Comparison of ENCODE assay signal across 1 cellular context in genomic region chr4:169270810-169271691, GRCh38.
TF ChIP-seq lines count a peak whose summit lies in the region.

TSS of gene SH3RF1 (minus strand) at chr4:169270956. CDS start at chr4:169269212, 1,744 bp downstream.

TF ChIP-seq in WTC11, 78 proteins besides CTCF, POLR2A, EP300 and RAD21 (continued from another document):
- TF ChIP-seq, protein P1, sequence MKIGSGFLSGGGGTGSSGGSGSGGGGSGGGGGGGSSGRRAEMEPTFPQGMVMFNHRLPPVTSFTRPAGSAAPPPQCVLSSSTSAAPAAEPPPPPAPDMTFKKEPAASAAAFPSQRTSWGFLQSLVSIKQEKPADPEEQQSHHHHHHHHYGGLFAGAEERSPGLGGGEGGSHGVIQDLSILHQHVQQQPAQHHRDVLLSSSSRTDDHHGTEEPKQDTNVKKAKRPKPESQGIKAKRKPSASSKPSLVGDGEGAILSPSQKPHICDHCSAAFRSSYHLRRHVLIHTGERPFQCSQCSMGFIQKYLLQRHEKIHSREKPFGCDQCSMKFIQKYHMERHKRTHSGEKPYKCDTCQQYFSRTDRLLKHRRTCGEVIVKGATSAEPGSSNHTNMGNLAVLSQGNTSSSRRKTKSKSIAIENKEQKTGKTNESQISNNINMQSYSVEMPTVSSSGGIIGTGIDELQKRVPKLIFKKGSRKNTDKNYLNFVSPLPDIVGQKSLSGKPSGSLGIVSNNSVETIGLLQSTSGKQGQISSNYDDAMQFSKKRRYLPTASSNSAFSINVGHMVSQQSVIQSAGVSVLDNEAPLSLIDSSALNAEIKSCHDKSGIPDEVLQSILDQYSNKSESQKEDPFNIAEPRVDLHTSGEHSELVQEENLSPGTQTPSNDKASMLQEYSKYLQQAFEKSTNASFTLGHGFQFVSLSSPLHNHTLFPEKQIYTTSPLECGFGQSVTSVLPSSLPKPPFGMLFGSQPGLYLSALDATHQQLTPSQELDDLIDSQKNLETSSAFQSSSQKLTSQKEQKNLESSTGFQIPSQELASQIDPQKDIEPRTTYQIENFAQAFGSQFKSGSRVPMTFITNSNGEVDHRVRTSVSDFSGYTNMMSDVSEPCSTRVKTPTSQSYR (CRISPR knock-in tag; IDR thresholded peaks at IDR 0.05) = no peak
